8 cellular contexts compared by ENCODE assay signal in the genomic region with DNA sequence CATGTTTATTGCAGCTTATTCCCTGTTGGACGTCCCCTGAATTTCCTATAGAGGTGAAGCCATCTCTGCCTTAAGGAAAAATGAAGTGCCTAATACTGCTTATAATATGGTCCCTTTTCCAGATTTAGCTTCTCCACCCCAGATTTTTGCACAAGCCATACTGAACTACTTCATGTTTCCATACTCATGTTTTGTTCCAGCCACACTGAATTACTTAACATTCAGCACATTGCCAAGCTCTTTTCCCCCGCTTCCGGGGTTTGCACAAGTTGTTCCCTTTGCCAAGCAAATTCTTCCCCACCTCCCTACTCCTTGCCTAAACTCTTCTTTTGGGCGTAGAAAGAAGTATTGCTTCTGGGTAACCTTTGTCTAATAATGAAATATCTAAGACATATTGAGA. TPM values are rescaled to one million over a fixed set of nuclear protein-coding genes. Genes with fewer than 3 reads are reported as not detected.
A peak's percentile ranks its signal among the peaks of the same experiment; 100 is the strongest.
DNase-seq lines count a peak whose midpoint lies in the region; ATAC-seq and TF ChIP-seq lines count a peak whose summit lies in the region.

No MANE protein-coding gene starts in this region.

- H3K9me3 ChIP-seq in heart right ventricle = peaks cover 0 to 7% (median 0%) of the 10 kb centered on the region in 11 donors
- H3K9me3 ChIP-seq in transverse colon = no peaks in the 10 kb centered on the region

- no peak for ATAC-seq in activated T-cell treated with anti-CD3 and anti-CD28 coated beads, Interleukin-2, amount 50 U/mL, for 4 hours
- ATAC-seq in T-cell (replicated peaks in 1 of 4) (no peak), heart right ventricle (peak in 5 of 8 donors; percentile 19 to 36 (median 25))

- H3K4me1 Mint-ChIP-seq in activated T-cell treated with anti-CD3 and anti-CD28 coated beads, Interleukin-2, amount 50 U/mL, for 4 hours (ENCODE audit: low read depth) = peaks cover 50% of the 10 kb centered on the region
- H3K4me1 Mint-ChIP-seq in T-cell = peaks cover 48 to 57% (median 48%) of the 10 kb centered on the region in 3 donors

- peaks cover 2% of the 10 kb centered on the region for H3K9me3 Mint-ChIP-seq in activated T-cell treated with anti-CD3 and anti-CD28 coated beads, Interleukin-2, amount 50 U/mL, for 4 hours
- peaks cover 0 to 5% (median 0%) of the 10 kb centered on the region in 3 donors for H3K9me3 Mint-ChIP-seq in T-cell

- H3K27ac Mint-ChIP-seq in T-cell = peak overlapping the region in 1 of 2 donors; percentile 44

- no peaks in the 10 kb centered on the region for H3K27me3 Mint-ChIP-seq in activated T-cell treated with anti-CD3 and anti-CD28 coated beads, Interleukin-2, amount 50 U/mL, for 4 hours (ENCODE audit: low read depth)
- no peaks in the 10 kb centered on the region for H3K27me3 Mint-ChIP-seq in T-cell

- in situ Hi-C loops in transverse colon (cut with MboI; ENCODE audit: low pct_ligation_motif_present in 1 of 4, low pct_unique_long_range_greater_than_20kb in 1 of 4, low sequenced_read_pairs in 3 of 4) = loop anchor here in 1 of 4 donors (25.0 kb wide), 1 partner anchor 311 kb away; no protein-coding TSS in a partner anchor

- WGBS in heart right ventricle, 2 donors = 49 to 58% methylated on average over 4 of the region's 4 CpGs
- 59 to 61% methylated on average over 4 of the region's 4 CpGs for WGBS in transverse colon (ENCODE audit: low coverage in 1 of 2), 2 donors

- no peak for TF ChIP-seq POLR2A in transverse colon (IDR thresholded peaks at IDR 0.05)

- H3K27me3 ChIP-seq in heart right ventricle (no peaks in the 10 kb centered on the region), transverse colon (no peaks in the 10 kb centered on the region)

- H3K27ac ChIP-seq in heart right ventricle (peak overlapping the region in 7 of 10 donors; percentile 29 to 94 (median 89)), transverse colon (peak overlapping the region; percentile 83 to 96 (median 84))

- H3K36me3 ChIP-seq in heart right ventricle (no peaks in the 10 kb centered on the region), transverse colon (no peaks in the 10 kb centered on the region)

- intact Hi-C loops in heart right ventricle (cut with DNase I) = loop anchor here in 1 of 10 donors (5.0 to 10.0 kb wide), 2 partner anchors 86 to 198 kb away; a partner anchor contains a TSS
- intact Hi-C loops in transverse colon (cut with DNase I; ENCODE audit: low total_unique reads) = no loop called here

- no peak for TF ChIP-seq EP300 in transverse colon (IDR thresholded peaks at IDR 0.05; ENCODE audit: low read depth)

- DNase-seq in activated T-cell treated with anti-CD3 and anti-CD28 coated beads, Interleukin-2, amount 50 U/mL, for 4 hours = no peak
- no peak for DNase-seq in activated T-cell treated with anti-CD3 and anti-CD28 coated beads, Interleukin-2, amount 50 U/mL, for 1 hour
- no peak for DNase-seq in T-cell
- peak; percentile 14 to 48 for DNase-seq in heart right ventricle
- peak; percentile 33 for DNase-seq in transverse colon
- DNase-seq in NCI-H2081 (lab: John Stamatoyannopoulos, UW) = no peak
- no peak for DNase-seq in 8988T
- DNase-seq in SHP77 (lab: John Stamatoyannopoulos, UW) = no peak

- POLR2A ChIA-PET in T-cell (lab: Charles Lee) = no interaction called here

- no peaks in the 10 kb centered on the region for H3K36me3 Mint-ChIP-seq in activated T-cell treated with anti-CD3 and anti-CD28 coated beads, Interleukin-2, amount 50 U/mL, for 4 hours (ENCODE audit: insufficient read depth)
- H3K36me3 Mint-ChIP-seq in T-cell = no peaks in the 10 kb centered on the region

- H3K4me3 ChIP-seq in heart right ventricle (peak overlapping the region in 4 of 10 donors; percentile 53 to 93 (median 80)), transverse colon (no peak overlapping the region)

- peak overlapping the region; percentile 65 for H3K4me3 Mint-ChIP-seq in activated T-cell treated with anti-CD3 and anti-CD28 coated beads, Interleukin-2, amount 50 U/mL, for 4 hours
- H3K4me3 Mint-ChIP-seq in T-cell = peak overlapping the region; percentile 97 to 100 (median 97)

- H3K4me1 ChIP-seq in heart right ventricle = peaks cover 0 to 45% (median 19%) of the 10 kb centered on the region in 9 donors
- H3K4me1 ChIP-seq in transverse colon = peaks cover 4 to 22% (median 10%) of the 10 kb centered on the region in 4 donors

- no peak for TF ChIP-seq CTCF in heart right ventricle (IDR thresholded peaks at IDR 0.05)
- TF ChIP-seq CTCF in transverse colon (IDR thresholded peaks at IDR 0.05) = no peak

- CTCF ChIA-PET in T-cell (lab: Charles Lee) = interaction anchor here (0.6 to 3.5 kb wide), 5 partner anchors 12 to 371 kb away, joined by 4 to 28 read pairs (median 5); no protein-coding TSS in a partner anchor

RNA-seq across cellular contexts. Expression of a gene that starts 1.7 kb away (rescaled TPM):
- total RNA-seq in activated T-cell treated with anti-CD3 and anti-CD28 coated beads, Interleukin-2, amount 50 U/mL, for 4 hours = 10 to 100 TPM; 45.4 to 48.6 (median 46.5) TPM
- total RNA-seq in T-cell = 100 to 1,000 TPM in 1 of 5 donors, 10 to 100 TPM in 4; 84.6 to 101 (median 93.7) TPM
- 1 to 10 TPM; 3.6 to 7.5 (median 4.2) TPM for total RNA-seq in heart right ventricle
- polyA plus RNA-seq in heart right ventricle = 1 to 10 TPM; 2.5 to 5.1 TPM
- total RNA-seq in transverse colon = 10 to 100 TPM in 2 of 4 donors, 1 to 10 TPM in 2; 6.0 to 21.3 (median 11.2) TPM

RNA-seq across cellular contexts. Expression of a gene that starts 23.0 kb away (rescaled TPM):
- total RNA-seq in activated T-cell treated with anti-CD3 and anti-CD28 coated beads, Interleukin-2, amount 50 U/mL, for 4 hours = under 1 TPM; 0.11 to 0.27 (median 0.18) TPM
- total RNA-seq in T-cell (1 to 10 TPM in 4 of 5 donors, under 1 TPM in 1; 0.90 to 2.4 (median 1.7) TPM), heart right ventricle (1 to 10 TPM in 3 of 10 donors, under 1 TPM in 7; 0.35 to 1.2 (median 0.50) TPM), transverse colon (1 to 10 TPM in 3 of 4 donors, under 1 TPM in 1; 0.20 to 3.4 (median 1.9) TPM)
- 1 to 10 TPM in 1 of 2 donors, under 1 TPM in 1; 0.35 to 1.5 TPM for polyA plus RNA-seq in heart right ventricle

Comparison
In these comparisons a context has a peak if more than half of its experiments do, and no peak if none do; other contexts are left out.
1. ATAC-seq: peak in heart right ventricle (5 of 8); none in activated T-cell treated with anti-CD3 and anti-CD28 coated beads, Interleukin-2, amount 50 U/mL, for 4 hours (0 of 2) and T-cell (0 of 4).
2. DNase-seq: peak in heart right ventricle (2 of 2) and transverse colon (single experiment); none in activated T-cell treated with anti-CD3 and anti-CD28 coated beads, Interleukin-2, amount 50 U/mL, for 4 hours (single experiment), activated T-cell treated with anti-CD3 and anti-CD28 coated beads, Interleukin-2, amount 50 U/mL, for 1 hour (single experiment), T-cell (0 of 34), NCI-H2081 (0 of 2), 8988T (single experiment) and SHP77 (0 of 2).